8 cellular contexts compared by ENCODE assay signal in genomic region chr22:26679003-26679629, GRCh38. TPM values are rescaled to one million over a fixed set of nuclear protein-coding genes. Genes with fewer than 3 reads are reported as not detected.
DNase-seq lines count a peak whose midpoint lies in the region; ATAC-seq and TF ChIP-seq lines count a peak whose summit lies in the region.

No MANE protein-coding gene starts in this region.

- no peaks in the 10 kb centered on the region for H3K36me3 Mint-ChIP-seq in natural killer cell

- H3K4me3 ChIP-seq in HL-60 (replicated peaks; ENCODE audit: insufficient read depth, low read length) (no peak overlapping the region), esophagus muscularis mucosa (no peak overlapping the region)

- DNase-seq in Caki2 (ENCODE audit: low read depth), result peak; percentile 67
- peak in 1 of 2 experiments; percentile 74 for DNase-seq in HL-60 (ENCODE audit: low read depth in 1 of 2, low spot score in 1 of 2)
- DNase-seq in OCI-M2 (lab: John Stamatoyannopoulos, UW; ENCODE audit: unreplicated experiment), result peak; percentile 65
- peak; percentile 69 for DNase-seq in activated T-cell treated with anti-CD3 and anti-CD28 coated beads for 48 hours (ENCODE audit: low read depth)
- DNase-seq in esophagus muscularis mucosa (ENCODE audit: extremely low spot score), result no peak
- DNase-seq in natural killer cell, result peak; percentile 62
- DNase-seq in superior temporal gyrus (ENCODE audit: extremely low spot score), result peak; percentile 87

- peaks cover 49 to 69% of the 10 kb centered on the region in 2 donors for H3K4me1 Mint-ChIP-seq in natural killer cell

- in situ Hi-C loops in Caki2 (cut with HindIII; ENCODE audit: low pct_unique_long_range_greater_than_20kb, low sequenced_read_pairs), result no loop called here

- H3K27ac ChIP-seq in HL-60 (replicated peaks), result no peak overlapping the region
- H3K27ac ChIP-seq in esophagus muscularis mucosa (replicated peaks in 1 of 4), result no peak overlapping the region

- no peaks in the 10 kb centered on the region for H3K9me3 Mint-ChIP-seq in natural killer cell

- peak overlapping the region; percentile 67 to 69 for H3K27ac Mint-ChIP-seq in natural killer cell

- H3K4me1 ChIP-seq in esophagus muscularis mucosa, result peaks cover 9 to 34% (median 23%) of the 10 kb centered on the region in 4 donors

- peaks cover 0 to 34% (median 26%) of the 10 kb centered on the region in 4 donors for H3K36me3 ChIP-seq in esophagus muscularis mucosa

- 47% methylated on average over 9 of the region's 9 CpGs for WGBS in esophagus muscularis mucosa

- TF ChIP-seq EP300 in esophagus muscularis mucosa (IDR thresholded peaks at IDR 0.05), result no peak

- H3K4me3 Mint-ChIP-seq in natural killer cell, result no peak overlapping the region

- H3K27me3 ChIP-seq in HL-60 (ENCODE audit: insufficient read depth, poor library complexity, severe bottlenecking), result no peaks in the 10 kb centered on the region
- H3K27me3 ChIP-seq in esophagus muscularis mucosa, result no peaks in the 10 kb centered on the region

- intact Hi-C loops in esophagus muscularis mucosa (cut with DNase I), result no loop called here
- intact Hi-C loops in natural killer cell (cut with micrococcal nuclease), result loop anchor here (10.0 kb wide), 1 partner anchor 314 kb away; no protein-coding TSS in a partner anchor

- ATAC-seq in natural killer cell (peak; percentile 86 to 94 (median 91)), GM21526 (IDR thresholded peaks at IDR 0.05; ENCODE audit: low FRiP score, unreplicated experiment) (no peak)

- no peaks in the 10 kb centered on the region for H3K27me3 Mint-ChIP-seq in natural killer cell (ENCODE audit: low read depth in 2 of 2)

- TF ChIP-seq POLR2A in esophagus muscularis mucosa (IDR thresholded peaks at IDR 0.05; ENCODE audit: low read depth), result no peak

- no peaks in the 10 kb centered on the region for H3K9me3 ChIP-seq in esophagus muscularis mucosa

- peak; percentile 97 for TF ChIP-seq CTCF in HL-60 (IDR thresholded peaks at IDR 0.05; ENCODE audit: insufficient read depth, low read length)
- peak; percentile 90 to 98 (median 90) for TF ChIP-seq CTCF in esophagus muscularis mucosa (IDR thresholded peaks at IDR 0.05)
- TF ChIP-seq CTCF in natural killer cell (IDR thresholded peaks at IDR 0.05), result peak; percentile 95

RNA-seq across cellular contexts. Expression of gene MIAT, which starts 21.7 kb away (rescaled TPM):
- total RNA-seq in Caki2 (2014; rRNA removed; shearing (Covaris generic); ENCODE audit: low replicate concordance), result 0.20 TPM in 1 of 2 replicates, not detected in the other
- total RNA-seq in esophagus muscularis mucosa (1 to 10 TPM in 1 of 4 donors, under 1 TPM in 3; 0.19 to 1.2 (median 0.38) TPM), natural killer cell (100 to 1,000 TPM in 1 of 3 donors, 10 to 100 TPM in 2; 75.3 to 105 (median 76.3) TPM)

RNA-seq across cellular contexts. Expression of gene CRYBA4, which starts 57.4 kb away (rescaled TPM):
- total RNA-seq in Caki2 (2014; rRNA removed; shearing (Covaris generic); ENCODE audit: low replicate concordance), result not detected in 2 replicates
- total RNA-seq in esophagus muscularis mucosa (not detected), natural killer cell (under 1 TPM in 1 of 3 donors, not detected in 2; 0.59 TPM)

Comparison
In these comparisons a context has a peak if more than half of its experiments do, and no peak if none do; other contexts are left out.
1. RNA of gene MIAT, which starts 21.7 kb away (total RNA-seq): 75.3 to 105 TPM in natural killer cell; 0.19 to 1.2 TPM in esophagus muscularis mucosa and 0.20 TPM in Caki2; every median in the first group is over 10 times any median in the second.
2. Peak in every context shown above with its lines, with median percentiles within 50 percentile points of each other: CTCF ChIP-seq.